In genomic region chr2:100334929-100335328, GRCh38 we compare ENCODE assay signal across 30 cellular contexts. TPM values are rescaled to one million over a fixed set of nuclear protein-coding genes. Genes with fewer than 3 reads are reported as not detected.
"Had no signal": no experiment of that assay in that cellular context is flagged by ENCODE, and none has a peak within 500 bp of the region (broad histone marks: within the 10 kb centered on the region; RNA-seq: fewer than 3 reads in every experiment).

No MANE protein-coding gene starts in this region.

- ATAC-seq: left colon; lower lobe of right lung; pancreas; right cardiac atrium; stimulated activated effector memory CD8-positive, alpha-beta T cell treated with anti-CD3 and anti-CD28 coated beads, Interleukin-12 subunit alpha, Interleukin-12 subunit beta, amount 100 ng/mL, for 72 hours; upper lobe of right lung had no signal

- H3K9me3 ChIP-seq: left lung, lower lobe of right lung, pancreas, prostate gland, sigmoid colon, spleen, suprapubic skin, thoracic aorta, tibial artery, upper lobe of right lung had no signal

- FAIRE-seq: islet of Langerhans, kidney, pancreas, small intestine, urothelium cell line had no signal

- H3K4me3 ChIP-seq: left lung, lower lobe of right lung, pancreas, prostate gland, sigmoid colon, spleen, suprapubic skin, thoracic aorta, tibial artery, upper lobe of right lung had no signal

- H3K36me3 ChIP-seq: left lung, lower lobe of right lung, pancreas, prostate gland, sigmoid colon, spleen, suprapubic skin, thoracic aorta, tibial artery, upper lobe of right lung had no signal

- H3K27ac Mint-ChIP-seq: mesothelial cell of epicardium; nephron; stimulated activated effector memory CD8-positive, alpha-beta T cell treated with anti-CD3 and anti-CD28 coated beads, Interleukin-12 subunit alpha, Interleukin-12 subunit beta, amount 100 ng/mL, for 72 hours; stimulated activated naive CD8-positive, alpha-beta T cell treated with anti-CD3 and anti-CD28 coated beads, Interleukin-15, Interleukin-2, amounts not matched to agents 100 ng/mL and 50 ng/mL, for 24 hours had no signal

- DNase-seq: hippocampal formation; kidney; left colon; left lung; lower lobe of right lung; mammary epithelial cell; naive B cell; nucleus accumbens; pancreas; posterior cingulate gyrus; retina; right cardiac atrium; sigmoid colon; small intestine; spleen; stimulated activated CD4-positive, alpha-beta T cell treated with anti-CD3 and anti-CD28 coated beads, Interleukin-4, amount 100 ng/mL, for 24 hours; stimulated activated naive CD4-positive, alpha-beta T cell; tibial artery; trophoblast cell; upper lobe of right lung had no signal

- H3K4me3 Mint-ChIP-seq: mesothelial cell of epicardium; naive B cell; nephron; neural crest cell; stimulated activated effector memory CD8-positive, alpha-beta T cell treated with anti-CD3 and anti-CD28 coated beads, Interleukin-12 subunit alpha, Interleukin-12 subunit beta, amount 100 ng/mL, for 72 hours; stimulated activated naive CD8-positive, alpha-beta T cell treated with anti-CD3 and anti-CD28 coated beads, Interleukin-15, Interleukin-2, amounts not matched to agents 100 ng/mL and 50 ng/mL, for 24 hours had no signal

- H3K9me3 Mint-ChIP-seq: nephron; neural crest cell; stimulated activated effector memory CD8-positive, alpha-beta T cell treated with anti-CD3 and anti-CD28 coated beads, Interleukin-12 subunit alpha, Interleukin-12 subunit beta, amount 100 ng/mL, for 72 hours; stimulated activated naive CD8-positive, alpha-beta T cell treated with anti-CD3 and anti-CD28 coated beads, Interleukin-15, Interleukin-2, amounts not matched to agents 100 ng/mL and 50 ng/mL, for 24 hours had no signal

- H3K4me1 ChIP-seq: left lung, lower lobe of right lung, pancreas, prostate gland, sigmoid colon, spleen, suprapubic skin, tibial artery, upper lobe of right lung had no signal

- H3K27me3 ChIP-seq: pancreas, sigmoid colon had no signal

- H3K4me1 Mint-ChIP-seq: mesothelial cell of epicardium; naive B cell; nephron; neural crest cell; stimulated activated effector memory CD8-positive, alpha-beta T cell treated with anti-CD3 and anti-CD28 coated beads, Interleukin-12 subunit alpha, Interleukin-12 subunit beta, amount 100 ng/mL, for 72 hours had no signal

- H3K36me3 Mint-ChIP-seq: mesothelial cell of epicardium; stimulated activated effector memory CD8-positive, alpha-beta T cell treated with anti-CD3 and anti-CD28 coated beads, Interleukin-12 subunit alpha, Interleukin-12 subunit beta, amount 100 ng/mL, for 72 hours had no signal

- H3K27ac ChIP-seq: left lung, lower lobe of right lung, pancreas, prostate gland, sigmoid colon, spleen, suprapubic skin, thoracic aorta, tibial artery, upper lobe of right lung had no signal

RNA-seq across cellular contexts. Expression of gene LONRF2, which starts 12.6 kb away (rescaled TPM):
- polyA plus RNA-seq: mammary epithelial cell had no signal
